In genomic region chr10:127854769-127855583, GRCh38 we compare ENCODE assay signal across 11 cellular contexts. TPM values are rescaled to one million over a fixed set of nuclear protein-coding genes. Genes with fewer than 3 reads are reported as not detected.
DNase-seq lines count a peak whose midpoint lies in the region; ATAC-seq and FAIRE-seq lines count a peak whose summit lies in the region.
"Had no signal": no experiment of that assay in that cellular context is flagged by ENCODE, and none has a peak within 500 bp of the region (broad histone marks: within the 10 kb centered on the region; RNA-seq: fewer than 3 reads in every experiment).

No MANE protein-coding gene starts in this region.

- FAIRE-seq in GM18507 (lab: Jason Lieb, UNC), result no peak

- H3K4me3 ChIP-seq in H7 (ENCODE audit: insufficient read depth, low read depth, low read length), result no peak overlapping the region
- H3K4me3 ChIP-seq: psoas muscle, SJSA1 had no signal

- H3K36me3 Mint-ChIP-seq in dendritic cell treated with granulocyte-macrophage colony-stimulating factor and Interleukin-4, amounts not matched to agents 40 ng/mL and 50 ng/mL, for 4 days (ENCODE audit: low read depth), result no peaks in the 10 kb centered on the region
- H3K36me3 Mint-ChIP-seq: CD4-positive, alpha-beta memory T cell had no signal

- peaks cover 31% of the 10 kb centered on the region for H3K4me1 Mint-ChIP-seq in dendritic cell treated with granulocyte-macrophage colony-stimulating factor and Interleukin-4, amounts not matched to agents 40 ng/mL and 50 ng/mL, for 4 days (ENCODE audit: low read depth)

- peaks cover 20% of the 10 kb centered on the region for H3K27me3 Mint-ChIP-seq in dendritic cell treated with granulocyte-macrophage colony-stimulating factor and Interleukin-4, amounts not matched to agents 40 ng/mL and 50 ng/mL, for 4 days

- peak; percentile 15 for DNase-seq in GM18507 (ENCODE audit: extremely low spot score, insufficient read length, low read depth)
- no peak for DNase-seq in stimulated activated naive CD8-positive, alpha-beta T cell treated with anti-CD3 and anti-CD28 coated beads, Interleukin-15, Interleukin-2, amounts not matched to agents 100 U/mL and 50 U/mL, for 24 hours
- no peak for DNase-seq in SW 1271 (lab: John Stamatoyannopoulos, UW)
- no peak for DNase-seq in H7
- DNase-seq in activated CD8-positive, alpha-beta memory T cell treated with anti-CD3 and anti-CD28 coated beads for 24 hours, result no peak
- DNase-seq: psoas muscle had no signal

- H3K9me3 Mint-ChIP-seq in dendritic cell treated with granulocyte-macrophage colony-stimulating factor and Interleukin-4, amounts not matched to agents 40 ng/mL and 50 ng/mL, for 4 days, result no peaks in the 10 kb centered on the region
- H3K9me3 Mint-ChIP-seq: CD4-positive, alpha-beta memory T cell had no signal

- peak overlapping the region; percentile 63 for H3K27ac Mint-ChIP-seq in dendritic cell treated with granulocyte-macrophage colony-stimulating factor and Interleukin-4, amounts not matched to agents 40 ng/mL and 50 ng/mL, for 4 days
- H3K27ac Mint-ChIP-seq: CD4-positive, alpha-beta memory T cell had no signal

- H3K27me3 ChIP-seq in H7 (ENCODE audit: control insufficient read depth, insufficient read depth, low read length), result no peaks in the 10 kb centered on the region
- H3K27me3 ChIP-seq: SJSA1 had no signal

- peak; percentile 82 for ATAC-seq in GM21515 (IDR thresholded peaks at IDR 0.05; ENCODE audit: unreplicated experiment)
- ATAC-seq in HG03159 (IDR thresholded peaks at IDR 0.05; ENCODE audit: unreplicated experiment), result peak; percentile 88
- ATAC-seq in stimulated activated naive CD8-positive, alpha-beta T cell treated with anti-CD3 and anti-CD28 coated beads, Interleukin-15, Interleukin-2, amounts not matched to agents 100 U/mL and 50 U/mL, for 24 hours, result no peak

- intact Hi-C loops in dendritic cell treated with granulocyte-macrophage colony-stimulating factor and Interleukin-4, amounts not matched to agents 40 ng/mL and 50 ng/mL, for 4 days (cut with micrococcal nuclease), result loop anchor here (1.0 to 5.0 kb wide), 3 partner anchors 140 to 613 kb away; no protein-coding TSS in a partner anchor

- no peaks in the 10 kb centered on the region for H3K36me3 ChIP-seq in H7 (replicated peaks; ENCODE audit: control insufficient read depth, insufficient read depth, low read length)
- H3K36me3 ChIP-seq: SJSA1 had no signal

- no peak overlapping the region for H3K4me3 Mint-ChIP-seq in dendritic cell treated with granulocyte-macrophage colony-stimulating factor and Interleukin-4, amounts not matched to agents 40 ng/mL and 50 ng/mL, for 4 days
- H3K4me3 Mint-ChIP-seq: CD4-positive, alpha-beta memory T cell had no signal

RNA-seq across cellular contexts. Expression of gene CLRN3, which starts 37.8 kb away (rescaled TPM):
- not detected in 2 replicates for total RNA-seq in H7 (2014; rRNA removed; shearing (Covaris generic))
- total RNA-seq: CD4-positive, alpha-beta memory T cell; psoas muscle; SJSA1 had no signal

RNA-seq across cellular contexts. Expression of gene PTPRE, which starts 51.9 kb away (rescaled TPM):
- total RNA-seq in H7 (2014; rRNA removed; shearing (Covaris generic)), result 0.04 and 0.69 TPM in 2 replicates
